In genomic region chr4:84971319-84971932, GRCh38 we compare ENCODE assay signal across 8 cellular contexts. TPM values are rescaled to one million over a fixed set of nuclear protein-coding genes. Genes with fewer than 3 reads are reported as not detected.
DNase-seq lines count a peak whose midpoint lies in the region; ATAC-seq, FAIRE-seq and TF ChIP-seq lines count a peak whose summit lies in the region.

No MANE protein-coding gene starts in this region.

- H4K20me1 ChIP-seq in HepG2 (ENCODE audit: insufficient read depth, low read length), result no peaks in the 10 kb centered on the region

- peak; percentile 31 to 58 (median 37) for TF ChIP-seq CTCF in ascending aorta (IDR thresholded peaks at IDR 0.05)
- TF ChIP-seq CTCF in HepG2 (CRISPR knock-in tag; IDR thresholded peaks at IDR 0.05), result peak; percentile 68

- POLR2A ChIA-PET in HepG2 (lab: Yijun Ruan, JAX), result no interaction called here

- no peak overlapping the region for H3K9ac ChIP-seq in HepG2 (ENCODE audit: insufficient read depth, low read depth, low read length)

- H3K4me3 ChIP-seq in ascending aorta (no peak overlapping the region), HepG2 (replicated peaks in 1 of 3; ENCODE audit: insufficient read depth in 1 of 3, low read depth in 2 of 3, low read length in 3 of 3) (no peak overlapping the region)

- H3K79me2 ChIP-seq in HepG2 (ENCODE audit: insufficient read depth, low read length), result no peaks in the 10 kb centered on the region

- DNase-seq in AG08396 (ENCODE audit: low spot score) (peak; percentile 32), NCI-H2029 (lab: John Stamatoyannopoulos, UW) (peak; percentile 3), ascending aorta (ENCODE audit: low spot score in 2 of 2) (no peak), HepG2 (ENCODE audit: low spot score) (peak; percentile 53), NCI-H1048 (lab: John Stamatoyannopoulos, UW) (no peak)
- DNase-seq in stimulated activated CD4-positive, alpha-beta T cell treated with anti-CD3 and anti-CD28 coated beads, Interleukin-12 subunit alpha, Interleukin-12 subunit beta, amount 100 ng/mL, for 4 hours, result no peak

- H3K27ac ChIP-seq in ascending aorta, result no peak overlapping the region
- no peak overlapping the region for H3K27ac ChIP-seq in HepG2 (ENCODE audit: extremely low read length, insufficient read depth, low read length)

- no peak for TF ChIP-seq POLR2A in HepG2 (IDR thresholded peaks at IDR 0.05; ENCODE audit: insufficient read depth in 1 of 2, low read depth in 2 of 2, low read length in 2 of 2)

- H3K4me1 ChIP-seq in ascending aorta (peaks cover 0 to 18% of the 10 kb centered on the region in 2 donors), HepG2 (ENCODE audit: insufficient read depth, low read length) (peaks cover 7% of the 10 kb centered on the region)

- CTCF ChIA-PET in HepG2 (lab: Yijun Ruan, JAX; ENCODE audit: low intra/inter-chr PET ratio, low total read pairs), result interaction anchor here (1.0 to 2.0 kb wide), 2 partner anchors 217 to 221 kb away, joined by 3 to 43 read pairs; no protein-coding TSS in a partner anchor

- H3K27me3 ChIP-seq in ascending aorta (no peaks in the 10 kb centered on the region), HepG2 (ENCODE audit: control insufficient read depth in 1 of 2, insufficient read depth in 2 of 2, low read length in 2 of 2) (no peaks in the 10 kb centered on the region)

- peak; percentile 58 for ATAC-seq in GM19351 (IDR thresholded peaks at IDR 0.05; ENCODE audit: unreplicated experiment)
- peak; percentile 29; the same call in 2 of the 3 replicates for ATAC-seq in HepG2
- no peak for ATAC-seq in GM21786 (IDR thresholded peaks at IDR 0.05; ENCODE audit: unreplicated experiment)

- WGBS in HepG2 (ENCODE audit: low lambda C conversion rate), result 0% methylated on average over 3 of the region's 3 CpGs

- H3K36me3 ChIP-seq in ascending aorta, result no peaks in the 10 kb centered on the region
- no peaks in the 10 kb centered on the region for H3K36me3 ChIP-seq in HepG2 (replicated peaks in 1 of 2; ENCODE audit: control insufficient read depth in 1 of 2, insufficient read depth in 2 of 2, low read length in 2 of 2)

- no TSS peak for BruUV-seq in HepG2 (replicated peaks; lab: Mats Ljungman, UMichigan)

- in situ Hi-C loops in HepG2 (cut with HindIII; ENCODE audit: extremely low pct_ligation_motif_present, low pct_unique_long_range_greater_than_20kb), result no loop called here

- TF ChIP-seq RAD21 in HepG2 (CRISPR knock-in tag; IDR thresholded peaks at IDR 0.05), result peak; percentile 62

- H3K4me2 ChIP-seq in HepG2 (ENCODE audit: low read depth, low read length), result no peak overlapping the region

- H2AFZ ChIP-seq in HepG2 (ENCODE audit: low read length), result no peak overlapping the region

- TF ChIP-seq EP300 in HepG2 (IDR thresholded peaks at IDR 0.05; ENCODE audit: low read depth in 2 of 2, low read length in 2 of 2) (no peak), HepG2 (CRISPR knock-in tag; IDR thresholded peaks at IDR 0.05; ENCODE audit: borderline replicate concordance) (no peak)

- H3K9me3 ChIP-seq in ascending aorta (no peaks in the 10 kb centered on the region), HepG2 (ENCODE audit: low read length) (no peaks in the 10 kb centered on the region)

- FAIRE-seq in HepG2 (lab: Jason Lieb, UNC), result peak; percentile 76

- intact Hi-C loops in ascending aorta (cut with DNase I), result loop anchor here (1.0 kb wide), 1 partner anchor 221 kb away; no protein-coding TSS in a partner anchor
- intact Hi-C loops in HepG2 (cut with micrococcal nuclease; ENCODE audit: unreplicated experiment), result loop anchor here (1.0 kb wide), 1 partner anchor 221 kb away; no protein-coding TSS in a partner anchor

TF ChIP-seq in HepG2, 621 proteins besides CTCF, POLR2A, EP300 and RAD21 (continues in another document):
- TF ChIP-seq FOSL1 (CRISPR knock-in tag; IDR thresholded peaks at IDR 0.05; ENCODE audit: borderline replicate concordance) (no peak), CENPT (CRISPR knock-in tag; IDR thresholded peaks at IDR 0.05; ENCODE audit: low read depth) (no peak), ARID3A (IDR thresholded peaks at IDR 0.05; ENCODE audit: low read depth, low read length) (0 out of 2 replicates have a peak, but pooled peaks have one; percentile 34), EEA1 (CRISPR knock-in tag; IDR thresholded peaks at IDR 0.05; ENCODE audit: borderline replicate concordance) (no peak), STAG1 (CRISPR knock-in tag; IDR thresholded peaks at IDR 0.05) (peak; percentile 82), CEBPB (IDR thresholded peaks at IDR 0.05; ENCODE audit: borderline replicate concordance, low read depth, low read length) (peak; percentile 85), ZNF598 (CRISPR knock-in tag; IDR thresholded peaks at IDR 0.05; ENCODE audit: borderline replicate concordance) (no peak), ZGPAT (CRISPR knock-in tag; IDR thresholded peaks at IDR 0.05) (peak; percentile 29; the same call in 1 of the 2 replicates), TP53 (CRISPR knock-in tag; conservative IDR thresholded peaks at IDR 0.05) (no peak), MED8 (CRISPR knock-in tag; IDR thresholded peaks at IDR 0.05; ENCODE audit: insufficient replicate concordance) (no peak), SRF (IDR thresholded peaks at IDR 0.05; ENCODE audit: low read depth, low read length) (no peak), ZNF383 (CRISPR knock-in tag; IDR thresholded peaks at IDR 0.05; ENCODE audit: borderline replicate concordance) (no peak), TEAD3 (CRISPR knock-in tag; optimal IDR thresholded peaks at IDR 0.05; ENCODE audit: borderline replicate concordance) (no peak), JUND (CRISPR knock-in tag; IDR thresholded peaks at IDR 0.05) (no peak), CEBPG (CRISPR knock-in tag; IDR thresholded peaks at IDR 0.05) (peak; percentile 64), ATF4 (CRISPR knock-in tag; IDR thresholded peaks at IDR 0.05) (0 out of 4 replicates have a peak, but pooled peaks of 1 of the 2 experiments have one; percentile 16), ZNF382 (CRISPR knock-in tag; IDR thresholded peaks at IDR 0.05; ENCODE audit: borderline replicate concordance) (no peak), ZNF317 (CRISPR knock-in tag; IDR thresholded peaks at IDR 0.05) (no peak), ZNF644 (CRISPR knock-in tag; IDR thresholded peaks at IDR 0.05; ENCODE audit: low read depth) (no peak), SIX4 (CRISPR knock-in tag; IDR thresholded peaks at IDR 0.05) (no peak)

RNA-seq across cellular contexts. Expression of gene WDFY3, which starts 4.9 kb away (rescaled TPM):
- total RNA-seq in ascending aorta (30.2 TPM), HepG2 (2016; rRNA removed; fragmentation: Illumina TruSeq; extraction: Trizol) (24.5 and 30.8 TPM in 2 replicates)
- total RNA-seq in HepG2 (2016; cell fraction: cytosol; rRNA removed; fragmentation: Illumina TruSeq; extraction: Trizol; ENCODE audit: low read depth), result 8.8 and 10.0 TPM in 2 replicates
- 22.5 and 29.2 TPM in 2 replicates for total RNA-seq in HepG2 (2016; cell fraction: insoluble cytoplasmic fraction; rRNA removed; fragmentation: Illumina TruSeq; extraction: Trizol)
- total RNA-seq in HepG2 (2016; cell fraction: membrane; rRNA removed; fragmentation: Illumina TruSeq; extraction: Trizol), result 10.2 and 11.3 TPM in 2 replicates
- total RNA-seq in HepG2 (2016; cell fraction: nucleus; rRNA removed; fragmentation: Illumina TruSeq; extraction: Trizol), result 60.8 and 61.6 TPM in 2 replicates
- 16.7 and 19.9 TPM in 2 replicates for polyA plus RNA-seq in HepG2 (2011; rRNA removed)
- polyA plus RNA-seq in HepG2 (2011; cell fraction: cytosol; rRNA removed), result 13.5 and 17.1 TPM in 2 replicates
- polyA plus RNA-seq in HepG2 (2011; cell fraction: nucleus; rRNA removed), result 27.2 and 44.3 TPM in 2 replicates
- polyA plus RNA-seq in HepG2 (2012), result 13.4 TPM in 2 replicates
- 0.48 and 0.73 TPM in 2 replicates for polyA plus RNA-seq in HepG2 (2016; cell fraction: cytosol; fragmentation: Illumina TruSeq; extraction: Trizol; ENCODE audit: low read depth)
- 9.4 and 10.1 TPM in 2 replicates for polyA plus RNA-seq in HepG2 (2016; cell fraction: insoluble cytoplasmic fraction; fragmentation: Illumina TruSeq; extraction: Trizol; ENCODE audit: low read depth)
- 1.3 and 1.8 TPM in 2 replicates for polyA plus RNA-seq in HepG2 (2016; cell fraction: membrane; fragmentation: Illumina TruSeq; extraction: Trizol; ENCODE audit: low read depth)
- 16.1 and 19.7 TPM in 2 replicates for polyA plus RNA-seq in HepG2 (2016; cell fraction: nucleus; fragmentation: Illumina TruSeq; extraction: Trizol; ENCODE audit: insufficient read depth, low read depth)
- polyA minus RNA-seq in HepG2 (2011; rRNA and poly(A)+ RNA removed; ENCODE audit: low replicate concordance), result 84.0 and 132 TPM in 2 replicates
- 44.8 and 56.1 TPM in 2 replicates for polyA minus RNA-seq in HepG2 (2011; cell fraction: cytosol; rRNA and poly(A)+ RNA removed)
- polyA minus RNA-seq in HepG2 (2011; cell fraction: nucleus; rRNA and poly(A)+ RNA removed), result 216 and 287 TPM in 2 replicates

Comparison
In these comparisons a context has a peak if more than half of its experiments do, and no peak if none do; other contexts are left out.
1. DNase-seq: peak in AG08396 (single experiment), NCI-H2029 (single experiment) and HepG2 (single experiment); none in ascending aorta (0 of 2), stimulated activated CD4-positive, alpha-beta T cell treated with anti-CD3 and anti-CD28 coated beads, Interleukin-12 subunit alpha, Interleukin-12 subunit beta, amount 100 ng/mL, for 4 hours (single experiment) and NCI-H1048 (single experiment).